8 cellular contexts compared by ENCODE assay signal in the genomic region with DNA sequence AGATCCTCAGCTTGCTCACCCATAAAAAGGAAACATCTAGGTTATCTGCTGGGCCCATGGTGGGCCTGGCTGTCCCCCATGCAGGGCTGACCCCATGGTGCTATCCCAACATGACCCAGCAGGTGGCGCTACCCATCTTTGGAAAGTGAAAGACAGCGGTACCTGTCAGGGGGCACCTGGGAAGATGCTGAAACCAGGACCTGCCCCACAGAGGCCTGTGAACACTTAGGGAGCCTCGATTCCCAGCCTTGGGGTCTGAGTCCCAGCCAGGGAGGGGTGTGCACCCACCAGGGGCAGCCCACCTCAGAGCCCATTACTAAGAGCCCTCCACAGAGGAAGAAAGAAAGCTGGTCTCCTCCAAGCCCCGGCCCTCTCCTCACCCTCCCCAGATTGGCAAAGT. TPM values are rescaled to one million over a fixed set of nuclear protein-coding genes. Genes with fewer than 3 reads are reported as not detected.
DNase-seq lines count a peak whose midpoint lies in the region; ATAC-seq and TF ChIP-seq lines count a peak whose summit lies in the region.

No MANE protein-coding gene starts in this region.

- peaks cover 29% of the 10 kb centered on the region for H3K36me3 Mint-ChIP-seq in chondrocyte (ENCODE audit: low read depth)

- H3K4me3 Mint-ChIP-seq in chondrocyte (ENCODE audit: unreplicated experiment): no peak overlapping the region

- peak; percentile 97 for TF ChIP-seq CTCF in chondrocyte (IDR thresholded peaks at IDR 0.05)

- H3K27ac Mint-ChIP-seq in chondrocyte (ENCODE audit: unreplicated experiment): no peak overlapping the region

- DNase-seq in NCI-H345 (lab: John Stamatoyannopoulos, UW) (peak; percentile 44), NCI-H345 treated with DMSO at 0.1 percent for 48 hours (lab: John Stamatoyannopoulos, UW; ENCODE audit: unreplicated experiment) (no peak), LoVo (ENCODE audit: low spot score) (peak; percentile 13), chondrocyte (ENCODE audit: low spot score) (no peak), lung microvascular endothelial cell (ENCODE audit: low read depth in 2 of 2) (peak; percentile 54 to 73)
- peak; percentile 73 for DNase-seq in activated CD4-positive, alpha-beta T cell treated with anti-CD3 and anti-CD28 coated beads for 1 hour
- DNase-seq in stimulated activated CD8-positive, alpha-beta memory T cell treated with anti-CD3 and anti-CD28 coated beads, Interleukin-2, amount 100 ng/mL, for 1 hour (ENCODE audit: low read depth in 2 of 2): peak; percentile 70 to 72

- no peaks in the 10 kb centered on the region for H3K4me1 Mint-ChIP-seq in chondrocyte (ENCODE audit: low read depth)

- no peak for ATAC-seq in HG03571 (IDR thresholded peaks at IDR 0.05; ENCODE audit: unreplicated experiment)

- H3K9me3 Mint-ChIP-seq in chondrocyte (ENCODE audit: low read depth): no peaks in the 10 kb centered on the region

- no peaks in the 10 kb centered on the region for H3K27me3 Mint-ChIP-seq in chondrocyte (ENCODE audit: low read depth)

RNA-seq across cellular contexts. Expression of gene IPPK, which starts 46.6 kb away (rescaled TPM):
- total RNA-seq in chondrocyte: 8.7 to 9.3 TPM (median 8.9 TPM) in 3 replicates
- 12.6 and 15.3 TPM in 2 replicates for total RNA-seq in lung microvascular endothelial cell

RNA-seq across cellular contexts. Expression of gene BICD2, which starts 48.1 kb away (rescaled TPM):
- 41.4 to 46.4 TPM (median 41.9 TPM) in 3 replicates for total RNA-seq in chondrocyte
- total RNA-seq in lung microvascular endothelial cell: 29.2 and 37.7 TPM in 2 replicates

Comparison
In these comparisons a context has a peak if more than half of its experiments do, and no peak if none do; other contexts are left out.
1. DNase-seq: peak in NCI-H345 (single experiment), LoVo (single experiment), activated CD4-positive, alpha-beta T cell treated with anti-CD3 and anti-CD28 coated beads for 1 hour (single experiment), lung microvascular endothelial cell (2 of 2) and stimulated activated CD8-positive, alpha-beta memory T cell treated with anti-CD3 and anti-CD28 coated beads, Interleukin-2, amount 100 ng/mL, for 1 hour (2 of 2); none in NCI-H345 treated with DMSO at 0.1 percent for 48 hours (single experiment) and chondrocyte (single experiment).